Comparison of ENCODE assay signal across 18 cellular contexts in the genomic region with DNA sequence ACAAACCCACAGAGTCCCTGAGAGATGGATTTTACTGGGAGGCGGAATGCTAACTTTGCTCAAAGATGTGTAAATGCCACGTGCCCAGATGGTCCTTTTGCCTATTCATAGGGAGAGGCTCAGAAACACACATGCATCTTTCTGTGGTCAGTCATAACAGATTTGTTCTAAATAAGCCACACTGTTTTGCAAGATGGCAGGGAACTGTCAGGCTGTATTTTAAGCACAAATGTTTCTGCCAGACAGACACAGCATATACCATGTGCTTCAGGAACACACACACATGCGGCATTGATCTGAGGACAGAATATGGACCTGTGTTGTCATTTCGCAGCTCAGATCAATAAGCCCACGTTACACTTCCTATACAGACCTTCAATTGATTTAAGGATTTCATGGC.
"Had no signal": no experiment of that assay in that cellular context is flagged by ENCODE, and none has a peak within 500 bp of the region (broad histone marks: within the 10 kb centered on the region; RNA-seq: fewer than 3 reads in every experiment).

No MANE protein-coding gene starts in this region.

- H3K4me1 ChIP-seq: esophagus muscularis mucosa, parathyroid adenoma, sigmoid colon, spleen, testis, upper lobe of left lung had no signal

- H3K4me3 ChIP-seq: esophagus muscularis mucosa, hepatocyte, sigmoid colon, spleen, testis, upper lobe of left lung had no signal

- H3K9me3 ChIP-seq: esophagus muscularis mucosa, neutrophil, sigmoid colon, spleen, testis, upper lobe of left lung had no signal

- H2AFZ ChIP-seq: hepatocyte, parathyroid adenoma had no signal

- H3K36me3 ChIP-seq: esophagus muscularis mucosa, neutrophil, sigmoid colon, spleen, upper lobe of left lung had no signal

- ATAC-seq: activated naive CD4-positive, alpha-beta T cell treated with anti-CD3 and anti-CD28 coated beads, Interleukin-2, amount 50 U/mL, for 72 hours; natural killer cell; stimulated activated memory B cell treated with anti-CD40 and anti-IgM and Interleukin-4, amounts not matched to agents 10 μg/mL and 1 μg/mL and 100 μg/mL, for 72 hours had no signal

- H3K9ac ChIP-seq: parathyroid adenoma had no signal

- FAIRE-seq: endothelial cell of umbilical vein had no signal

- H3K27ac ChIP-seq: esophagus muscularis mucosa, hepatocyte, neutrophil, parathyroid adenoma, sigmoid colon, spleen, testis, upper lobe of left lung, VCaP had no signal

- H3K27me3 ChIP-seq: esophagus muscularis mucosa, hepatocyte, neutrophil, sigmoid colon, spleen, testis, upper lobe of left lung had no signal

- DNase-seq: activated CD4-positive, CD25-positive, alpha-beta regulatory T cell treated with anti-CD3 and anti-CD28 coated beads, Interleukin-2, amount 50 U/mL, for 72 hours; activated gamma-delta T cell treated with Interleukin-2 at 50 U/mL for 16 hours; dermis blood vessel endothelial cell; effector memory CD4-positive, alpha-beta T cell; natural killer cell; sigmoid colon; spleen; stimulated activated CD4-positive, alpha-beta T cell treated with anti-CD3 and anti-CD28 coated beads, Interleukin-4, amount 100 ng/mL, for 4 hours; testis; upper lobe of left lung had no signal

- H3K79me2 ChIP-seq: hepatocyte, parathyroid adenoma had no signal
